24 cellular contexts compared by ENCODE assay signal in the genomic region with DNA sequence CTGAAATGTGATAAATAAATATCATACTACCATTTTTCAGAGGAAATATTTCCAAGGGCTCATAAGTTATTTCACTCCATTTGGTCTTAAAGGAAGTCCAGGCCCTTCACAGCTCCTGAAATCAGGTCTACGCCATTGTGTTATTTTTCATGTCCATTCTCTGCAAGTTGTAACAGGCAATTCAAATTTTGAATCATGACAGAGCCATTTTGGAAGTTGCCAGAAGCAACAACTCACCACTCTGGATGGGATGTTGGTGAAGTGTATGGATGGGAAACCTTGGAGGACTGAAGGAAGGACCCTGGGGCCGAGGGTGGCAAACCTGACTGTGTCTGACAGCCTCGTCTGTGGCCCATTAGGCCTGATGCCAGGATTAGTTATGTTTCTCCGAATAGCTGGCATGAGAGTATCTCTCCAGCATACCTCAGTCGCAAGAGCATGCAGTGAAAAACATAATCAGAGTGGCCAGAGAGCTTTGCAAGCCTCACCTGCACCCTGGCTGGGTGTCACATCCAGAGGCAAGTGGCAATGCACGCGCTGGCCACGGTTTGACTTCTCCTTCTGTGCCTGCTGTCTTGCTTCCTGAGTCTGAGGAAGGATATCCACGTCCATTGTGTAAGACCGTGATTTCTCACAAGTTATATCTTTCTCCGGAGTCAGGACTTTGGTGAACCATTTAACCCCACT.
A peak's percentile ranks its signal among the peaks of the same experiment; 100 is the strongest.
DNase-seq lines count a peak whose midpoint lies in the region; ATAC-seq, FAIRE-seq and TF ChIP-seq lines count a peak whose summit lies in the region.
"Had no signal": no experiment of that assay in that cellular context is flagged by ENCODE, and none has a peak within 500 bp of the region (broad histone marks: within the 10 kb centered on the region; RNA-seq: fewer than 3 reads in every experiment).

No MANE protein-coding gene starts in this region.

- H3K36me3 Mint-ChIP-seq in endothelial cell (ENCODE audit: low read depth, unreplicated experiment), result peaks cover 71% of the 10 kb centered on the region
- peaks cover 13% of the 10 kb centered on the region for H3K36me3 Mint-ChIP-seq in activated CD4-positive, alpha-beta T cell treated with anti-CD3 and anti-CD28 coated beads, Interleukin-2, amount 10 ng/mL, durations not matched to agents 7 days and 5 days (ENCODE audit: low read depth)
- H3K36me3 Mint-ChIP-seq in osteocyte (ENCODE audit: unreplicated experiment), result peaks cover 75% of the 10 kb centered on the region
- H3K36me3 Mint-ChIP-seq in stimulated activated effector memory CD8-positive, alpha-beta T cell treated with anti-CD3 and anti-CD28 coated beads, Interleukin-12 subunit alpha, Interleukin-12 subunit beta, amount 100 ng/mL, for 72 hours, result peaks cover 10% of the 10 kb centered on the region

- H3K4me1 ChIP-seq in lung (ENCODE audit: control insufficient read depth in 2 of 2, insufficient read depth in 2 of 2, low read length in 2 of 2), result peaks cover 8 to 27% of the 10 kb centered on the region in 2 donors
- H3K4me1 ChIP-seq: body of pancreas, colonic mucosa, prostate gland had no signal

- peaks cover 77% of the 10 kb centered on the region for H3K4me1 Mint-ChIP-seq in endothelial cell (ENCODE audit: unreplicated experiment)
- peaks cover 44% of the 10 kb centered on the region for H3K4me1 Mint-ChIP-seq in activated CD4-positive, alpha-beta T cell treated with anti-CD3 and anti-CD28 coated beads, Interleukin-2, amount 10 ng/mL, durations not matched to agents 7 days and 5 days
- peaks cover 69% of the 10 kb centered on the region for H3K4me1 Mint-ChIP-seq in osteocyte (ENCODE audit: unreplicated experiment)
- peaks cover 32% of the 10 kb centered on the region for H3K4me1 Mint-ChIP-seq in stimulated activated effector memory CD8-positive, alpha-beta T cell treated with anti-CD3 and anti-CD28 coated beads, Interleukin-12 subunit alpha, Interleukin-12 subunit beta, amount 100 ng/mL, for 72 hours

- H3K36me3 ChIP-seq in lung (ENCODE audit: control insufficient read depth in 2 of 2, insufficient read depth in 2 of 2, low read length in 2 of 2), result peaks cover 3 to 20% of the 10 kb centered on the region in 2 donors
- H3K36me3 ChIP-seq: colonic mucosa, prostate gland had no signal

- peak; percentile 9 for ATAC-seq in Right ventricle myocardium superior (ENCODE audit: poor library complexity)
- no peak for ATAC-seq in left cardiac atrium
- ATAC-seq in lung (ENCODE audit: insufficient read depth, low FRiP score), result no peak
- no peak for ATAC-seq in stimulated activated effector memory CD8-positive, alpha-beta T cell treated with anti-CD3 and anti-CD28 coated beads, Interleukin-12 subunit alpha, Interleukin-12 subunit beta, amount 100 ng/mL, for 72 hours
- ATAC-seq: activated naive CD8-positive, alpha-beta T cell treated with anti-CD3 and anti-CD28 coated beads, Interleukin-2, amount 50 U/mL, for 24 hours; body of pancreas; stimulated activated naive CD8-positive, alpha-beta T cell treated with anti-CD3 and anti-CD28 coated beads, Interleukin-15, amount 100 ng/mL, for 72 hours had no signal

- intact Hi-C loops in Right ventricle myocardium superior (cut with DNase I) (no loop called here), left cardiac atrium (cut with DNase I) (no loop called here)

- H3K27me3 Mint-ChIP-seq in endothelial cell (ENCODE audit: unreplicated experiment) (peaks cover 23% of the 10 kb centered on the region), osteocyte (ENCODE audit: unreplicated experiment) (no peaks in the 10 kb centered on the region)
- peaks cover 30% of the 10 kb centered on the region for H3K27me3 Mint-ChIP-seq in activated CD4-positive, alpha-beta T cell treated with anti-CD3 and anti-CD28 coated beads, Interleukin-2, amount 10 ng/mL, durations not matched to agents 7 days and 5 days
- H3K27me3 Mint-ChIP-seq: stimulated activated naive CD8-positive, alpha-beta T cell treated with anti-CD3 and anti-CD28 coated beads, Interleukin-15, amount 100 ng/mL, for 72 hours; type B pancreatic cell had no signal

- H3K9me3 ChIP-seq in lung (ENCODE audit: control insufficient read depth in 2 of 2, insufficient read depth in 1 of 2, low read length in 1 of 2), result no peaks in the 10 kb centered on the region
- H3K9me3 ChIP-seq: body of pancreas, colonic mucosa, prostate gland had no signal

- no peak for TF ChIP-seq CTCF in endothelial cell (IDR thresholded peaks at IDR 0.05; ENCODE audit: unreplicated experiment)
- TF ChIP-seq CTCF in lung (IDR thresholded peaks at IDR 0.05; ENCODE audit: control extremely low read depth, extremely low read depth), result no peak
- TF ChIP-seq CTCF in osteocyte (IDR thresholded peaks at IDR 0.05), result no peak

- CTCF ChIA-PET in activated CD4-positive, alpha-beta T cell treated with anti-CD3 and anti-CD28 coated beads, Interleukin-2, amount 10 ng/mL, durations not matched to agents 7 days and 5 days (lab: Charles Lee), result interaction anchor here (0.6 kb wide), 1 partner anchor 1491 kb away, joined by 3 read pairs; no protein-coding TSS in a partner anchor

- no peak for FAIRE-seq in H54 (lab: Jason Lieb, UNC)
- FAIRE-seq: kidney had no signal

- H3K9me3 Mint-ChIP-seq in endothelial cell (ENCODE audit: unreplicated experiment), result no peaks in the 10 kb centered on the region
- H3K9me3 Mint-ChIP-seq in activated CD4-positive, alpha-beta T cell treated with anti-CD3 and anti-CD28 coated beads, Interleukin-2, amount 10 ng/mL, durations not matched to agents 7 days and 5 days, result peaks cover 9% of the 10 kb centered on the region
- H3K9me3 Mint-ChIP-seq in osteocyte (ENCODE audit: unreplicated experiment), result peaks cover 4% of the 10 kb centered on the region
- H3K9me3 Mint-ChIP-seq in stimulated activated effector memory CD8-positive, alpha-beta T cell treated with anti-CD3 and anti-CD28 coated beads, Interleukin-12 subunit alpha, Interleukin-12 subunit beta, amount 100 ng/mL, for 72 hours, result no peaks in the 10 kb centered on the region
- H3K9me3 Mint-ChIP-seq: type B pancreatic cell had no signal

- H3K27me3 ChIP-seq in lung (ENCODE audit: control insufficient read depth, insufficient read depth), result no peaks in the 10 kb centered on the region
- H3K27me3 ChIP-seq: body of pancreas, colonic mucosa had no signal

- H3K4me3 ChIP-seq in lung, result no peak overlapping the region
- H3K4me3 ChIP-seq: body of pancreas, colonic mucosa, prostate gland had no signal

- no peak for TF ChIP-seq POLR2A in H54 (IDR thresholded peaks at IDR 0.05; ENCODE audit: low read depth, low read length)

- DNase-seq in Right ventricle myocardium superior, result no peak
- DNase-seq in left cardiac atrium, result no peak
- no peak for DNase-seq in endothelial cell (ENCODE audit: low spot score)
- DNase-seq in lung (ENCODE audit: low spot score), result no peak
- DNase-seq in activated CD4-positive, alpha-beta T cell treated with anti-CD3 and anti-CD28 coated beads, Interleukin-2, amount 10 ng/mL, durations not matched to agents 7 days and 5 days, result no peak
- DNase-seq in osteocyte (ENCODE audit: extremely low spot score, unreplicated experiment), result no peak
- no peak for DNase-seq in H54 (ENCODE audit: insufficient read length, low spot score)
- DNase-seq in stimulated activated effector memory CD8-positive, alpha-beta T cell treated with anti-CD3 and anti-CD28 coated beads, Interleukin-12 subunit alpha, Interleukin-12 subunit beta, amount 100 ng/mL, for 72 hours (ENCODE audit: low spot score in 2 of 2), result no peak
- DNase-seq: activated CD4-positive, alpha-beta T cell treated with anti-CD3 and anti-CD28 coated beads, Interleukin-2, amount 10 ng/mL, durations not matched to agents 24 days and 14 days; activated naive CD8-positive, alpha-beta T cell treated with anti-CD3 and anti-CD28 coated beads, Interleukin-2, amount 50 U/mL, for 24 hours; C1 segment of cervical spinal cord; colonic mucosa; kidney; MM.1S; NCI-H187; NCI-H69; SHP77 treated with DMSO at 0.1 percent for 48 hours; stimulated activated CD4-positive, alpha-beta T cell treated with anti-CD3 and anti-CD28 coated beads, Interleukin-4, amount 100 ng/mL, for 24 hours; stimulated activated naive CD8-positive, alpha-beta T cell treated with anti-CD3 and anti-CD28 coated beads, Interleukin-15, amount 100 ng/mL, for 72 hours; T-helper 1 cell had no signal

- H3K27ac Mint-ChIP-seq in endothelial cell (ENCODE audit: unreplicated experiment) (peak overlapping the region; percentile 98), osteocyte (ENCODE audit: unreplicated experiment) (no peak overlapping the region)
- H3K27ac Mint-ChIP-seq in activated CD4-positive, alpha-beta T cell treated with anti-CD3 and anti-CD28 coated beads, Interleukin-2, amount 10 ng/mL, durations not matched to agents 7 days and 5 days, result no peak overlapping the region
- no peak overlapping the region for H3K27ac Mint-ChIP-seq in stimulated activated effector memory CD8-positive, alpha-beta T cell treated with anti-CD3 and anti-CD28 coated beads, Interleukin-12 subunit alpha, Interleukin-12 subunit beta, amount 100 ng/mL, for 72 hours
- H3K27ac Mint-ChIP-seq: activated naive CD8-positive, alpha-beta T cell treated with anti-CD3 and anti-CD28 coated beads, Interleukin-2, amount 50 U/mL, for 24 hours; IgD-negative memory B cell; stimulated activated naive CD8-positive, alpha-beta T cell treated with anti-CD3 and anti-CD28 coated beads, Interleukin-15, amount 100 ng/mL, for 72 hours; type B pancreatic cell had no signal

- H3K27ac ChIP-seq in lung (ENCODE audit: low read depth in 1 of 2, low read length in 1 of 2), result peak overlapping the region; percentile 42 to 75
- H3K27ac ChIP-seq: colonic mucosa, prostate gland had no signal

- POLR2A ChIA-PET in activated CD4-positive, alpha-beta T cell treated with anti-CD3 and anti-CD28 coated beads, Interleukin-2, amount 10 ng/mL, durations not matched to agents 7 days and 5 days (lab: Charles Lee), result no interaction called here

- H3K4me3 Mint-ChIP-seq in endothelial cell (ENCODE audit: unreplicated experiment) (peak overlapping the region; percentile 59), osteocyte (ENCODE audit: unreplicated experiment) (no peak overlapping the region)
- H3K4me3 Mint-ChIP-seq in activated CD4-positive, alpha-beta T cell treated with anti-CD3 and anti-CD28 coated beads, Interleukin-2, amount 10 ng/mL, durations not matched to agents 7 days and 5 days, result no peak overlapping the region
- no peak overlapping the region for H3K4me3 Mint-ChIP-seq in stimulated activated effector memory CD8-positive, alpha-beta T cell treated with anti-CD3 and anti-CD28 coated beads, Interleukin-12 subunit alpha, Interleukin-12 subunit beta, amount 100 ng/mL, for 72 hours
- H3K4me3 Mint-ChIP-seq: activated CD4-positive, alpha-beta T cell treated with anti-CD3 and anti-CD28 coated beads, Interleukin-2, amount 10 ng/mL, durations not matched to agents 24 days and 14 days; activated naive CD8-positive, alpha-beta T cell treated with anti-CD3 and anti-CD28 coated beads, Interleukin-2, amount 50 U/mL, for 24 hours; IgD-negative memory B cell; stimulated activated naive CD8-positive, alpha-beta T cell treated with anti-CD3 and anti-CD28 coated beads, Interleukin-15, amount 100 ng/mL, for 72 hours; type B pancreatic cell had no signal

- WGBS in lung, 2 donors, result 51 to 69% methylated on average over 11 of the region's 11 CpGs
